1 cellular context compared by ENCODE assay signal in genomic region chr3:72342450-72342849, GRCh38.
TF ChIP-seq lines count a peak whose summit lies in the region.

No MANE protein-coding gene starts in this region.

TF ChIP-seq in IMR-90, 13 proteins besides CTCF, POLR2A, EP300 and RAD21 (continued from another document):
- no peak for TF ChIP-seq USF2 (IDR thresholded peaks at IDR 0.05; ENCODE audit: low read depth, low read length)
- TF ChIP-seq RFX5 (IDR thresholded peaks at IDR 0.05; ENCODE audit: low read depth, low read length), result no peak
- TF ChIP-seq MAFK (IDR thresholded peaks at IDR 0.05; ENCODE audit: low read depth, low read length), result no peak
- no peak for TF ChIP-seq MAZ (IDR thresholded peaks at IDR 0.05; ENCODE audit: borderline replicate concordance, low read depth, low read length)
- TF ChIP-seq FOS (IDR thresholded peaks at IDR 0.05; ENCODE audit: low read depth, low read length), result no peak
- no peak for TF ChIP-seq NFE2L2 (IDR thresholded peaks at IDR 0.05; ENCODE audit: low read depth, low read length)
- TF ChIP-seq CHD1 (IDR thresholded peaks at IDR 0.05; ENCODE audit: low read depth, low read length), result no peak
- TF ChIP-seq CEBPB (IDR thresholded peaks at IDR 0.05; ENCODE audit: low read depth, low read length), result no peak
